Comparison of ENCODE assay signal across 11 cellular contexts in the genomic region with DNA sequence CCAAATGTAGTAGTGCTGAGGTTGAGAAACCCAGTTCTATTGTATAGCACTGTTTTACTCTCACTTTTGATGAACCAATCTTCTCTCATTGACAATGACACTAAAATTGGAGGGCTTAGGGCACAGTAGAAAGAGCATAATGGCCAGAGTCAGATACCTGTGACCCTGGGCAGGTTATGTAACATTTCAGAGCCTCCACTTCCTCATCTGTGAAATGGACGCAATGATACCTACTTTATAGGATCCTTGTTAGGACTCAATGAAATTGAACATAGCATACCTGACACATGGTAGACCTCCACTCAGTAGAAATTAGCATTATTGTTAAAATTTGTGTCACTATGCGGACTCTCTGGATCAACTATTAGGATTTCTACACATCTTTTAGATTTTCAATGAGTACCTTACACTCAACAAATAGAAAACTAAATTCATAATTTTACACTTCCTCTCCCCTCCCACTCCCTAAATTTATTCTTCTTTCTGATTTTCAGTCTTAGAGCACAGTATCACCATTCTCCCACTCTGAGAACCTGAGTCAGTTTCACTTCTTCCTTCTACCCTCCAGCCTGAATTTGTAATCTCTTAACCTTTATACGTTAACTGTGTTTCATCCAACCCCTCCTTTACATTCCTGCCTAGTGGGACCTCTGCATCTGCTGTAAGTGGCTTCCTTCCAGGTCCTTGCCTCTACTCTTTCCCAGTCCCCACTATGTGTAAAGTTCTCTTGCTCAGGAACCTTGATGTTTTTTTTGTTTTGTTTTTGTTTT.
DNase-seq lines count a peak whose midpoint lies in the region; ATAC-seq and TF ChIP-seq lines count a peak whose summit lies in the region.
"Had no signal": no experiment of that assay in that cellular context is flagged by ENCODE, and none has a peak within 500 bp of the region (broad histone marks: within the 10 kb centered on the region; RNA-seq: fewer than 3 reads in every experiment).

No MANE protein-coding gene starts in this region.

- no TSS peak for BruUV-seq in PC-3 (replicated peaks; lab: Mats Ljungman, UMichigan)

- H3F3A ChIP-seq in PC-3 (ENCODE audit: low read length, unreplicated experiment): no peaks in the 10 kb centered on the region

- H3K79me2 ChIP-seq in OCI-LY3 (ENCODE audit: low read length): no peaks in the 10 kb centered on the region
- H3K79me2 ChIP-seq in PC-3 (ENCODE audit: low read length): peaks cover 17% of the 10 kb centered on the region

- H3K9ac ChIP-seq in OCI-LY3 (ENCODE audit: low read length) (peak overlapping the region; percentile 64), PC-3 (ENCODE audit: low read length) (no peak overlapping the region)
- H3K9ac ChIP-seq: BLaER1 treated with 17β-estradiol and CSF1 and Interleukin-3, amounts not matched to agents 10 nM and 100 nM had no signal

- no peak overlapping the region for H2AFZ ChIP-seq in OCI-LY3 (ENCODE audit: low read depth, low read length)
- no peak overlapping the region for H2AFZ ChIP-seq in PC-3 (ENCODE audit: low read length)

- CTCF ChIA-PET in PC-3 (lab: Charles Lee): no interaction called here

- H3K4me1 ChIP-seq in cardiac muscle cell (ENCODE audit: low read depth): peaks cover 45% of the 10 kb centered on the region
- H3K4me1 ChIP-seq in OCI-LY3 (ENCODE audit: low read length): peaks cover 49% of the 10 kb centered on the region
- peaks cover 30 to 95% of the 10 kb centered on the region in 2 donors for H3K4me1 ChIP-seq in thoracic aorta (ENCODE audit: control insufficient read depth in 1 of 2, low read depth in 2 of 2)
- peaks cover 11% of the 10 kb centered on the region for H3K4me1 ChIP-seq in PC-3 (ENCODE audit: insufficient read depth, low read length)

- TF ChIP-seq CTCF in cardiac muscle cell (IDR thresholded peaks at IDR 0.05; ENCODE audit: low read depth, low read length) (no peak), OCI-LY3 (IDR thresholded peaks at IDR 0.05; ENCODE audit: low read depth, low read length) (no peak), thoracic aorta (IDR thresholded peaks at IDR 0.05) (no peak), WERI-Rb-1 (IDR thresholded peaks at IDR 0.05; ENCODE audit: low read depth, low read length) (no peak), PC-3 (conservative IDR thresholded peaks at IDR 0.05; ENCODE audit: low read depth, low read length) (no peak)

- no peaks in the 10 kb centered on the region for H3K9me2 ChIP-seq in PC-3 (replicated peaks; ENCODE audit: low read length)

- H3K27ac ChIP-seq in cardiac muscle cell (peak overlapping the region; percentile 93), OCI-LY3 (ENCODE audit: low read length) (peak overlapping the region; percentile 93), thoracic aorta (peak overlapping the region; percentile 66 to 71), WERI-Rb-1 (no peak overlapping the region), PC-3 (ENCODE audit: low read length) (no peak overlapping the region)
- H3K27ac ChIP-seq: BLaER1 treated with 17β-estradiol and CSF1 and Interleukin-3, amounts not matched to agents 10 nM and 100 nM had no signal

- H3K4me3 ChIP-seq in cardiac muscle cell (no peak overlapping the region), OCI-LY3 (ENCODE audit: low read length) (peak overlapping the region; percentile 61), thoracic aorta (no peak overlapping the region), WERI-Rb-1 (ENCODE audit: low read depth, low read length) (no peak overlapping the region), PC-3 (ENCODE audit: low read length) (no peak overlapping the region)
- H3K4me3 ChIP-seq: BLaER1 treated with 17β-estradiol and CSF1 and Interleukin-3, amounts not matched to agents 10 nM and 100 nM had no signal

- ATAC-seq in Right ventricle myocardium superior (ENCODE audit: poor library complexity) (no peak), HG02798 (IDR thresholded peaks at IDR 0.05; ENCODE audit: poor library complexity, unreplicated experiment) (peak; percentile 74), thoracic aorta (ENCODE audit: insufficient number of reproducible peaks, low FRiP score, low read depth) (no peak), PC-3 (no peak)

- intact Hi-C loops in Right ventricle myocardium superior (cut with DNase I): no loop called here
- intact Hi-C loops in PC-3 (cut with micrococcal nuclease): no loop called here

- no peaks in the 10 kb centered on the region for H3K9me3 ChIP-seq in cardiac muscle cell (ENCODE audit: low read depth)
- no peaks in the 10 kb centered on the region for H3K9me3 ChIP-seq in OCI-LY3 (ENCODE audit: insufficient read depth, low read length)
- no peaks in the 10 kb centered on the region for H3K9me3 ChIP-seq in thoracic aorta
- no peaks in the 10 kb centered on the region for H3K9me3 ChIP-seq in WERI-Rb-1 (ENCODE audit: severe bottlenecking)
- H3K9me3 ChIP-seq in PC-3 (ENCODE audit: low read length): no peaks in the 10 kb centered on the region
- H3K9me3 ChIP-seq: BLaER1 treated with 17β-estradiol and CSF1 and Interleukin-3, amounts not matched to agents 10 nM and 100 nM had no signal

- POLR2A ChIA-PET in PC-3 (lab: Charles Lee; ENCODE audit: unreplicated experiment): no interaction called here

- H3K36me3 ChIP-seq in cardiac muscle cell (peaks cover 7% of the 10 kb centered on the region), OCI-LY3 (replicated peaks; ENCODE audit: low read depth, low read length) (no peaks in the 10 kb centered on the region), thoracic aorta (peaks cover 13% of the 10 kb centered on the region), WERI-Rb-1 (no peaks in the 10 kb centered on the region), PC-3 (ENCODE audit: low read depth, low read length) (peaks cover 33% of the 10 kb centered on the region; the same call in 1 of the 2 replicates)

- DNase-seq in cardiac muscle cell (ENCODE audit: low read depth in 1 of 2, low spot score in 1 of 2): no peak
- DNase-seq in Right ventricle myocardium superior: no peak
- no peak for DNase-seq in thoracic aorta (ENCODE audit: low spot score)
- DNase-seq in WERI-Rb-1: no peak
- DNase-seq in PC-3: no peak
- no peak for DNase-seq in hippocampal formation (lab: John Stamatoyannopoulos, UW)
- DNase-seq: activated CD8-positive, alpha-beta memory T cell treated with anti-CD3 and anti-CD28 coated beads, Interleukin-2, amount 50 U/mL, for 48 hours; NCI-H748 treated with DMSO at 0.1 percent for 48 hours had no signal

- H3K4me2 ChIP-seq in OCI-LY3 (ENCODE audit: low read length): peak overlapping the region; percentile 88
- H3K4me2 ChIP-seq in PC-3 (ENCODE audit: low read length): no peak overlapping the region

- H3K27me3 ChIP-seq in cardiac muscle cell (no peaks in the 10 kb centered on the region), OCI-LY3 (ENCODE audit: low read depth, low read length) (no peaks in the 10 kb centered on the region), thoracic aorta (replicated peaks; ENCODE audit: insufficient read depth) (no peaks in the 10 kb centered on the region), WERI-Rb-1 (ENCODE audit: insufficient read depth, low read depth, severe bottlenecking) (no peaks in the 10 kb centered on the region), PC-3 (ENCODE audit: low read length) (no peaks in the 10 kb centered on the region)
- H3K27me3 ChIP-seq: BLaER1 treated with 17β-estradiol and CSF1 and Interleukin-3, amounts not matched to agents 10 nM and 100 nM had no signal

- no peaks in the 10 kb centered on the region for H4K20me1 ChIP-seq in OCI-LY3 (ENCODE audit: insufficient read depth, low read length)
- no peaks in the 10 kb centered on the region for H4K20me1 ChIP-seq in PC-3 (ENCODE audit: low read length)
- H4K20me1 ChIP-seq: BLaER1 treated with 17β-estradiol and CSF1 and Interleukin-3, amounts not matched to agents 10 nM and 100 nM had no signal

Comparison
In these comparisons a context has a peak if more than half of its experiments do, and no peak if none do; other contexts are left out.
1. H3K27ac ChIP-seq: peak in cardiac muscle cell (single experiment), OCI-LY3 (single experiment) and thoracic aorta (2 of 2); none in WERI-Rb-1 (single experiment) and PC-3 (single experiment).